In the genomic region with DNA sequence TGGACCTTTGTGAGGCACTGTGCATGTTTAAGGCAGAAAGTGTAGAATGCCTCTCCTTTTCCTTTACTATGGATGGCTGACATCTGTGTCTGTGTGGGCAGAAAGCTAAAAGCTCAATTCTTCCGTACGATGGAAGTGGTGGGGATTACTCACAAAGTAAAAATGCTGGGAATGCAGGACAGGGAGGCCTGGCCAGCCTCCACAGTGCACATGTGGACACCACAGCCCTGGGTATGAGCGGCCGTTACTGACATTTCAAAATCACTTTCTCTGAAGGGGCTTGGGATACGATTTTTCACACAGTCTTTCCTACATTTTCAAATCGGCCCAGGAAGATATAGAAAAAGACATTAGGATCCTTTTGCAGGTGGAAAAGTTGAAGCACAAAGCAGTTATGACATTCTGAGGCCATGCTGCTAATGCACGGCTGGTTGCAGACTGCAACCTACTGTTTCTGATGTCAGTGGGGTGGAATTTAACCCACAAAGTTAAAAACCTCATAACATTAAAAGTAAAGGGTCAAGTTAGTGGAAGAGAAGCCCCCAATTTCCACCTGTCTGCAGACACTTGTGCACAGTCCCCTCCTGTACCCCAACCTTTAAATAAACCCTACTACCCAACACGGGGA, we compare ENCODE assay signal across 2 cellular contexts.
TF ChIP-seq lines count a peak whose summit lies in the region.

No MANE protein-coding gene starts in this region.

TF ChIP-seq in HepG2, 621 proteins besides CTCF, POLR2A, EP300 and RAD21 (continues in another document):
- TF ChIP-seq, protein P1, sequence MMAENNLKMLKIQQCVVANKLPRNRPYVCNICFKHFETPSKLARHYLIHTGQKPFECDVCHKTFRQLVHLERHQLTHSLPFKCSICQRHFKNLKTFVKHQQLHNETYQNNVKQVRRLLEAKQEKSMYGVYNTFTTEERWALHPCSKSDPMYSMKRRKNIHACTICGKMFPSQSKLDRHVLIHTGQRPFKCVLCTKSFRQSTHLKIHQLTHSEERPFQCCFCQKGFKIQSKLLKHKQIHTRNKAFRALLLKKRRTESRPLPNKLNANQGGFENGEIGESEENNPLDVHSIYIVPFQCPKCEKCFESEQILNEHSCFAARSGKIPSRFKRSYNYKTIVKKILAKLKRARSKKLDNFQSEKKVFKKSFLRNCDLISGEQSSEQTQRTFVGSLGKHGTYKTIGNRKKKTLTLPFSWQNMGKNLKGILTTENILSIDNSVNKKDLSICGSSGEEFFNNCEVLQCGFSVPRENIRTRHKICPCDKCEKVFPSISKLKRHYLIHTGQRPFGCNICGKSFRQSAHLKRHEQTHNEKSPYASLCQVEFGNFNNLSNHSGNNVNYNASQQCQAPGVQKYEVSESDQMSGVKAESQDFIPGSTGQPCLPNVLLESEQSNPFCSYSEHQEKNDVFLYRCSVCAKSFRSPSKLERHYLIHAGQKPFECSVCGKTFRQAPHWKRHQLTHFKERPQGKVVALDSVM (CRISPR knock-in tag; IDR thresholded peaks at IDR 0.05), result peak; percentile 95
- TF ChIP-seq SAP130 (CRISPR knock-in tag; IDR thresholded peaks at IDR 0.05; ENCODE audit: low read depth), result peak; percentile 69
- TF ChIP-seq JUNB (CRISPR knock-in tag; IDR thresholded peaks at IDR 0.05; ENCODE audit: borderline replicate concordance), result peak; percentile 30; the same call in 1 of the 2 replicates
- peak; percentile 28; the same call in 1 of the 2 replicates for TF ChIP-seq IRF2 (CRISPR knock-in tag; IDR thresholded peaks at IDR 0.05)
- peak; percentile 99 for TF ChIP-seq TEAD3 (CRISPR knock-in tag; optimal IDR thresholded peaks at IDR 0.05; ENCODE audit: borderline replicate concordance)
- TF ChIP-seq ZBTB38 (CRISPR knock-in tag; IDR thresholded peaks at IDR 0.05), result peak; percentile 69; the same call in 1 of the 2 replicates
- TF ChIP-seq SNAPC4 (CRISPR knock-in tag; IDR thresholded peaks at IDR 0.05), result no peak
- TF ChIP-seq MXI1 (IDR thresholded peaks at IDR 0.05; ENCODE audit: borderline replicate concordance, low read depth, low read length), result peak; percentile 69; the same call in 2 of the 3 replicates
- TF ChIP-seq ATF2 (CRISPR knock-in tag; IDR thresholded peaks at IDR 0.05), result peak; percentile 49; the same call in 1 of the 2 replicates
- TF ChIP-seq MYC (CRISPR knock-in tag; IDR thresholded peaks at IDR 0.05; ENCODE audit: borderline replicate concordance), result peak; percentile 40; the same call in 1 of the 2 replicates
- TF ChIP-seq ETV5 (CRISPR knock-in tag; IDR thresholded peaks at IDR 0.05; ENCODE audit: borderline replicate concordance), result peak; percentile 10; the same call in 1 of the 2 replicates
- no peak for TF ChIP-seq ZNF605 (CRISPR knock-in tag; IDR thresholded peaks at IDR 0.05)

TF ChIP-seq in HEK293T, 16 proteins besides CTCF, POLR2A, EP300 and RAD21:
- no peak for TF ChIP-seq SP1 (IDR thresholded peaks at IDR 0.05)
- no peak for TF ChIP-seq FOXK2 (IDR thresholded peaks at IDR 0.05)
- TF ChIP-seq LEF1 (IDR thresholded peaks at IDR 0.05; ENCODE audit: borderline replicate concordance), result no peak
- no peak for TF ChIP-seq HDGF (IDR thresholded peaks at IDR 0.05; ENCODE audit: borderline replicate concordance)
- TF ChIP-seq NFRKB (IDR thresholded peaks at IDR 0.05), result no peak
- no peak for TF ChIP-seq CTBP1 (IDR thresholded peaks at IDR 0.05; ENCODE audit: borderline replicate concordance)
- TF ChIP-seq SUZ12 (IDR thresholded peaks at IDR 0.05), result no peak
- no peak for TF ChIP-seq ZNF384 (IDR thresholded peaks at IDR 0.05)
- TF ChIP-seq ARNT (IDR thresholded peaks at IDR 0.05), result no peak
- TF ChIP-seq FOXA1 (IDR thresholded peaks at IDR 0.05), result no peak
- no peak for TF ChIP-seq FOXM1 (IDR thresholded peaks at IDR 0.05; ENCODE audit: borderline replicate concordance)
- no peak for TF ChIP-seq L3MBTL2 (conservative IDR thresholded peaks at IDR 0.05)
- TF ChIP-seq ELF4 (IDR thresholded peaks at IDR 0.05), result no peak
- no peak for TF ChIP-seq BHLHE40 (IDR thresholded peaks at IDR 0.05; ENCODE audit: borderline replicate concordance)
- TF ChIP-seq PKNOX1 (IDR thresholded peaks at IDR 0.05), result no peak
- no peak for TF ChIP-seq TARDBP (IDR thresholded peaks at IDR 0.05)
